29 cellular contexts compared by ENCODE assay signal in the genomic region with DNA sequence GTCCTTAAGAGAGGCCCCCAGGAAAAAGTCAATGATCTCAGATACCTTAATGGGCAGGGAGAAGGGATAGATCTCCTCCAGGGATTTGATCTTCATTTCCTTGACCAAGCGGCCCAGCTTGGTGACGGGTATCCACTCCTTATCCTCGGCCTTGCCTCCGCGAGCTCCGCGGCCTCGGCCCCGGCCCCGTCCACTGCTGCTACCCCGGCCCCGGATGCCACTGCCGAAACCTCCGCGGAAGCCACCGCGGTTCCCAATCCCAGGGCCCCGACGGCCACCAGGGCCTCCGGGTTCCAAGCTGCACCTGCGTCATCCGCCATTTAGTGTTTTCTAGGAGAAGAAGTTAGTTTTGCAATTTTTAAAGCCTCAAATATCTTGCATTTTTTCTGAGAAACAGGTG.
"Had no signal": no experiment of that assay in that cellular context is flagged by ENCODE, and none has a peak within 500 bp of the region (broad histone marks: within the 10 kb centered on the region; RNA-seq: fewer than 3 reads in every experiment).

No MANE protein-coding gene starts in this region.

- H3K36me3 ChIP-seq: colonic mucosa, esophagus muscularis mucosa, esophagus squamous epithelium, gastrocnemius medialis, gastroesophageal sphincter, heart left ventricle, heart right ventricle had no signal

- H3K27me3 Mint-ChIP-seq: dendritic cell treated with granulocyte-macrophage colony-stimulating factor and Interleukin-4, amounts not matched to agents 40 ng/mL and 50 ng/mL, for 4 days; effector memory CD8-positive, alpha-beta T cell had no signal

- H3K9me3 Mint-ChIP-seq: effector memory CD8-positive, alpha-beta T cell had no signal

- DNase-seq: colonic mucosa; cortex of kidney; dermis blood vessel endothelial cell; dorsolateral prefrontal cortex; effector CD4-positive, alpha-beta T cell; effector CD8-positive, alpha-beta T cell; effector memory CD4-positive, alpha-beta T cell; effector memory CD8-positive, alpha-beta T cell; endodermal cell; erythroblast; esophagus squamous epithelium; foreskin fibroblast; foreskin keratinocyte; foreskin melanocyte; gastrocnemius medialis; glutamatergic neuron; head of caudate nucleus; heart left ventricle; heart right ventricle had no signal

- H3K4me1 Mint-ChIP-seq: endodermal cell had no signal

- H3K4me3 Mint-ChIP-seq: dendritic cell treated with granulocyte-macrophage colony-stimulating factor and Interleukin-4, amounts not matched to agents 40 ng/mL and 50 ng/mL, for 4 days; effector memory CD8-positive, alpha-beta T cell; endodermal cell had no signal

- ATAC-seq: effector memory CD8-positive, alpha-beta T cell; esophagus mucosa; foreskin keratinocyte; gastrocnemius medialis; gastroesophageal sphincter; heart left ventricle; heart right ventricle had no signal

- H3K27ac Mint-ChIP-seq: dendritic cell treated with granulocyte-macrophage colony-stimulating factor and Interleukin-4, amounts not matched to agents 40 ng/mL and 50 ng/mL, for 4 days; effector memory CD8-positive, alpha-beta T cell; endodermal cell had no signal

- FAIRE-seq: colon, endometrium, endothelial cell of umbilical vein, frontal cortex had no signal

- H3K4me3 ChIP-seq: colonic mucosa, coronary artery, dorsolateral prefrontal cortex, esophagus muscularis mucosa, esophagus squamous epithelium, gastrocnemius medialis, gastroesophageal sphincter, heart left ventricle, heart right ventricle had no signal

- H3K27ac ChIP-seq: colonic mucosa, coronary artery, dorsolateral prefrontal cortex, epithelial cell of prostate, esophagus muscularis mucosa, esophagus squamous epithelium, foreskin keratinocyte, gastrocnemius medialis, gastroesophageal sphincter, heart left ventricle, heart right ventricle had no signal

- H3K27me3 ChIP-seq: colonic mucosa, esophagus muscularis mucosa, esophagus squamous epithelium, foreskin keratinocyte, gastrocnemius medialis, gastroesophageal sphincter, heart left ventricle, heart right ventricle had no signal

- H3K9me3 ChIP-seq: colonic mucosa, esophagus muscularis mucosa, gastroesophageal sphincter had no signal

- H3K4me1 ChIP-seq: colonic mucosa, esophagus muscularis mucosa, esophagus squamous epithelium, foreskin keratinocyte, gastrocnemius medialis, gastroesophageal sphincter, heart left ventricle, heart right ventricle had no signal
